In the genomic region with DNA sequence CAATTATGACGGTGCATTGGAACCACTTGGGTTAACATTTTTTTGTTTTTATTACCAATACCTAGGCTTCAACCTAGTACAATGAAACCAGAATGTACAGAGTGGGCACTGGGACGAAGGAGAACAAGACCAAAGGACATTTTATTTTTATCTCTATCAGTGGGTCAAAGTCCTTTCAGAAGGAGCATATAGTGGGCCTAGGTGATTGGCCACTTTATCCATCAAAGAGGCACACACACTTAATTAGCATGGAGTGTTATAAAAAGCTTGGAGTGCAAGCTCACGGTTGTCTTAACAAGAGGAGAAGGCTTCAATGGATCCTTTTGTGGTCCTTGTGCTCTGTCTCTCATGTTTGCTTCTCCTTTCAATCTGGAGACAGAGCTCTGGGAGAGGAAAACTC, we compare ENCODE assay signal across 30 cellular contexts. TPM values are rescaled to one million over a fixed set of nuclear protein-coding genes. Genes with fewer than 3 reads are reported as not detected.
"Had no signal": no experiment of that assay in that cellular context is flagged by ENCODE, and none has a peak within 500 bp of the region (broad histone marks: within the 10 kb centered on the region; RNA-seq: fewer than 3 reads in every experiment).

A gene (plus strand): TSS at position 289 of the 400 bp plus-strand sequence. CDS start 25 bp downstream, at position 314.

- H3K27ac ChIP-seq: dorsolateral prefrontal cortex, epithelial cell of prostate, gastrocnemius medialis, left ventricle myocardium inferior, lower lobe of right lung, prostate gland, right atrium auricular region, sigmoid colon, suprapubic skin, transverse colon, upper lobe of right lung, uterus had no signal

- H3K4me1 ChIP-seq: gastrocnemius medialis, left ventricle myocardium inferior, lower lobe of right lung, prostate gland, right atrium auricular region, sigmoid colon, suprapubic skin, transverse colon, upper lobe of right lung, uterus had no signal

- H3K27me3 ChIP-seq: dorsolateral prefrontal cortex, gastrocnemius medialis, right atrium auricular region, sigmoid colon, suprapubic skin, transverse colon, upper lobe of right lung, uterus had no signal

- H3K4me3 ChIP-seq: dorsolateral prefrontal cortex, gastrocnemius medialis, left ventricle myocardium inferior, lower lobe of right lung, prostate gland, right atrium auricular region, sigmoid colon, suprapubic skin, transverse colon, upper lobe of right lung, uterus had no signal

- H3K36me3 ChIP-seq: gastrocnemius medialis, left ventricle myocardium inferior, lower lobe of right lung, prostate gland, right atrium auricular region, sigmoid colon, suprapubic skin, transverse colon, upper lobe of right lung, uterus had no signal

- ATAC-seq: esophagus mucosa; gastrocnemius medialis; lower lobe of right lung; naive thymus-derived CD4-positive, alpha-beta T cell; stimulated activated naive CD8-positive, alpha-beta T cell treated with anti-CD3 and anti-CD28 coated beads, Interleukin-15, amount 100 ng/mL, for 72 hours; upper lobe of right lung had no signal

- H3K9me3 ChIP-seq: gastrocnemius medialis, left ventricle myocardium inferior, lower lobe of right lung, prostate gland, right atrium auricular region, sigmoid colon, suprapubic skin, transverse colon, upper lobe of right lung, uterus had no signal

- FAIRE-seq: kidney had no signal

- DNase-seq: dorsolateral prefrontal cortex; effector CD8-positive, alpha-beta T cell; endodermal cell; foreskin fibroblast; gastrocnemius medialis; head of caudate nucleus; kidney; left ventricle myocardium inferior; lower lobe of right lung; naive thymus-derived CD4-positive, alpha-beta T cell; nephron progenitor cell; nucleus accumbens; sigmoid colon; stimulated activated CD4-positive, alpha-beta T cell treated with anti-CD3 and anti-CD28 coated beads, Interleukin-15, amount 100 ng/mL, for 24 hours; stimulated activated CD4-positive, alpha-beta T cell treated with anti-CD3 and anti-CD28 coated beads, Interleukin-4, amount 100 ng/mL, for 1 hour; stimulated activated CD8-positive, alpha-beta memory T cell treated with anti-CD3 and anti-CD28 coated beads, Interleukin-4, amount 100 ng/mL, for 48 hours; stimulated activated naive CD4-positive, alpha-beta T cell; stimulated activated naive CD8-positive, alpha-beta T cell treated with anti-CD3 and anti-CD28 coated beads, Interleukin-15, amount 100 ng/mL, for 72 hours; transverse colon; upper lobe of right lung; uterus had no signal

RNA-seq across cellular contexts. Expression of the gene that starts here (rescaled TPM):
- total RNA-seq: glomerular endothelial cell; left ventricle myocardium inferior; lower lobe of right lung; mononuclear cell; naive thymus-derived CD4-positive, alpha-beta T cell; osteocyte; prostate gland; right atrium auricular region; sigmoid colon; skeletal muscle tissue; upper lobe of right lung had no signal
- polyA plus RNA-seq: naive thymus-derived CD4-positive, alpha-beta T cell had no signal
